In the genomic region with DNA sequence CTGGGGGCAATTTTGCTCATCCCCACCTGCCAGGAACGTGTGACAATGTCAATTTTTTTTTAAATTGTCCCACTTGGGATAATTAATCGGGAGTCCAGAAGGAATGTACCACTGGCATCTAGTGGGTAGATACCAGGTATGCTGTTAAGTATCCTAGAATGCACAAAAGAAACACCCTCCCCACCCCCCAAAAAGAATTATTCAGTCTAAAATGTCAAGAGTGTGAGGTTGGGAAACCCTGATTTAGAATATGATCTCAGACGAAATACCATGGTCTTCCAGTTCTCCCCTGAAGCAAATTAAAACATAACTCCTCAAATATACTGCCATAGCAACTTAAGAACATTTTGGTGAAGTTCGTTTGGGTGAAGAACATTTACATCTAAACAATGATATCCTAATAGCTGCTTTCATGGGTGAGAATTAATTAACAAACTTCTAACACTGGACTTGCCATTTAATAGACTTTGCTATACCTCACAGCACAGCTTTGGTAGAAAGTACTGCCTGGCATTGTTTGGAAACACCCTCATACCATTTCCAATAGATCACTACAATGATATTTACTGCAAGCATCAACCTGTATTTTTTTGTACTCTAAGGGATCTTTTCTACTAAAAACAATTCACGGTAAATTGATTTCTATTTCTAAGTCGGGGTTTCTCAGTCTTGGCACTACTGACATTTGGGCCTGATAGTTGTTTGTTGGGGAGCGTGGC, we compare ENCODE assay signal across 21 cellular contexts. TPM values are rescaled to one million over a fixed set of nuclear protein-coding genes. Genes with fewer than 3 reads are reported as not detected.
DNase-seq lines count a peak whose midpoint lies in the region; ATAC-seq and TF ChIP-seq lines count a peak whose summit lies in the region.
"Had no signal": no experiment of that assay in that cellular context is flagged by ENCODE, and none has a peak within 500 bp of the region (broad histone marks: within the 10 kb centered on the region; RNA-seq: fewer than 3 reads in every experiment).

No MANE protein-coding gene starts in this region.

- H3K14ac ChIP-seq in mesenchymal stem cell (ENCODE audit: low read length in 2 of 2) = no peak overlapping the region

- H3K18ac ChIP-seq in mesenchymal stem cell (ENCODE audit: low read depth in 1 of 2, low read length in 2 of 2) = peak overlapping the region in 1 of 2 experiments; percentile 55

- peak overlapping the region; percentile 76 for H3K4me2 ChIP-seq in mammary epithelial cell (ENCODE audit: insufficient read depth, low read depth, low read length)
- H3K4me2 ChIP-seq in mesenchymal stem cell (ENCODE audit: low read length, poor library complexity, severe bottlenecking) = no peak overlapping the region
- no peak overlapping the region for H3K4me2 ChIP-seq in GM23248 (ENCODE audit: unreplicated experiment)

- intact Hi-C loops in mammary epithelial cell (cut with micrococcal nuclease) (loop anchor here (1.0 kb wide), 2 partner anchors 118 to 164 kb away; no protein-coding TSS in a partner anchor), CD14-positive monocyte (cut with micrococcal nuclease) (no loop called here)

- H2AFZ ChIP-seq in mammary epithelial cell (ENCODE audit: low read depth, low read length) (peak overlapping the region; percentile 1), mesenchymal stem cell (ENCODE audit: low read depth, low read length) (no peak overlapping the region), GM23248 (no peak overlapping the region)

- H3K79me2 ChIP-seq in mammary epithelial cell (ENCODE audit: insufficient read depth, low read length) = peaks cover 86% of the 10 kb centered on the region
- H3K79me2 ChIP-seq in GM23248 (ENCODE audit: insufficient read depth) = peaks cover 96% of the 10 kb centered on the region

- H3K9me2 ChIP-seq in GM23248 (ENCODE audit: insufficient read depth) = no peaks in the 10 kb centered on the region

- in situ Hi-C loops in mammary epithelial cell (cut with MboI; ENCODE audit: low sequenced_read_pairs in 2 of 2) (no loop called here), GM23248 (cut with MboI) (no loop called here)

- DNase-seq in HPDE6-E6E7 (ENCODE audit: extremely low spot score) (peak; percentile 33), mammary epithelial cell (peak; percentile 72), mesenchymal stem cell (no peak), suprapubic skin (ENCODE audit: low spot score in 2 of 2) (no peak), CD14-positive monocyte (ENCODE audit: low spot score) (no peak), GM23248 (no peak)
- no peak for DNase-seq in activated T-cell treated with anti-CD3 and anti-CD28 coated beads, Interleukin-2, amount 50 U/mL, for 4 hours
- DNase-seq: activated CD4-positive, alpha-beta memory T cell treated with anti-CD3 and anti-CD28 coated beads, Interleukin-2, amount 10 ng/mL, durations not matched to agents 7 days and 5 days; activated CD4-positive, CD25-positive, alpha-beta regulatory T cell; activated naive CD4-positive, alpha-beta T cell; amniotic stem cell; CD8-positive, alpha-beta T cell; effector CD4-positive, alpha-beta T cell; left colon; NCI-H1105 treated with DMSO at 0.1 percent for 48 hours; NCI-H2081 treated with DMSO at 0.1 percent for 48 hours; NCI-H510A; Peyer's patch; retina had no signal

- H3K9me3 Mint-ChIP-seq in CD14-positive monocyte = no peaks in the 10 kb centered on the region
- H3K9me3 Mint-ChIP-seq in activated T-cell treated with anti-CD3 and anti-CD28 coated beads, Interleukin-2, amount 50 U/mL, for 4 hours = no peaks in the 10 kb centered on the region
- H3K9me3 Mint-ChIP-seq: activated CD4-positive, alpha-beta memory T cell treated with anti-CD3 and anti-CD28 coated beads, Interleukin-2, amount 10 ng/mL, durations not matched to agents 7 days and 5 days; CD8-positive, alpha-beta T cell; central memory CD8-positive, alpha-beta T cell had no signal

- dilution Hi-C loops in mammary epithelial cell (cut with HindIII; ENCODE audit: low sequenced_read_pairs) = no loop called here

- peak overlapping the region in 2 of 3 experiments; percentile 22 to 24 for H3K4me3 ChIP-seq in mammary epithelial cell (replicated peaks in 1 of 3; ENCODE audit: insufficient read depth in 1 of 3, low read depth in 2 of 3, low read length in 3 of 3)
- H3K4me3 ChIP-seq in mesenchymal stem cell (ENCODE audit: insufficient read depth in 1 of 2, low read depth in 1 of 2, low read length in 2 of 2) = no peak overlapping the region
- H3K4me3 ChIP-seq in suprapubic skin = no peak overlapping the region
- no peak overlapping the region for H3K4me3 ChIP-seq in GM23248
- H3K4me3 ChIP-seq: HAP-1, Peyer's patch had no signal

- no peak overlapping the region for H3K23ac ChIP-seq in mesenchymal stem cell (ENCODE audit: low read length in 2 of 2)

- H2BK5ac ChIP-seq in mesenchymal stem cell (ENCODE audit: low read depth, low read length, poor library complexity, severe bottlenecking) = no peak overlapping the region

- peak overlapping the region; percentile 90 for H3K27ac ChIP-seq in mammary epithelial cell (ENCODE audit: insufficient read depth, low read depth, low read length)
- H3K27ac ChIP-seq in mesenchymal stem cell (ENCODE audit: low read length, poor library complexity, severe bottlenecking) = no peak overlapping the region
- H3K27ac ChIP-seq in suprapubic skin = peak overlapping the region; percentile 57
- H3K27ac ChIP-seq in GM23248 = no peak overlapping the region
- H3K27ac ChIP-seq: Peyer's patch had no signal

- H4K20me1 ChIP-seq in mammary epithelial cell (ENCODE audit: insufficient read depth, low read length) = no peaks in the 10 kb centered on the region
- peaks cover 33% of the 10 kb centered on the region for H4K20me1 ChIP-seq in GM23248 (ENCODE audit: insufficient read depth)

- no peak overlapping the region for H2BK15ac ChIP-seq in mesenchymal stem cell (ENCODE audit: low read depth, poor library complexity, severe bottlenecking)

- no peak overlapping the region for H3K27ac Mint-ChIP-seq in CD14-positive monocyte
- H3K27ac Mint-ChIP-seq: activated CD4-positive, alpha-beta memory T cell treated with anti-CD3 and anti-CD28 coated beads, Interleukin-2, amount 10 ng/mL, durations not matched to agents 7 days and 5 days; CD8-positive, alpha-beta T cell had no signal

- no peak overlapping the region for H2BK12ac ChIP-seq in mesenchymal stem cell (ENCODE audit: low read length in 2 of 2)

- no peak overlapping the region for H3K4me3 Mint-ChIP-seq in CD14-positive monocyte
- no peak overlapping the region for H3K4me3 Mint-ChIP-seq in activated T-cell treated with anti-CD3 and anti-CD28 coated beads, Interleukin-2, amount 50 U/mL, for 4 hours
- H3K4me3 Mint-ChIP-seq: activated CD4-positive, alpha-beta memory T cell treated with anti-CD3 and anti-CD28 coated beads, Interleukin-2, amount 10 ng/mL, durations not matched to agents 7 days and 5 days; CD8-positive, alpha-beta T cell; central memory CD8-positive, alpha-beta T cell had no signal

- H3K27me3 Mint-ChIP-seq in CD14-positive monocyte (ENCODE audit: low read depth in 3 of 3) = peaks cover 0 to 2% (median 0%) of the 10 kb centered on the region in 3 donors
- peaks cover 3% of the 10 kb centered on the region for H3K27me3 Mint-ChIP-seq in activated T-cell treated with anti-CD3 and anti-CD28 coated beads, Interleukin-2, amount 50 U/mL, for 4 hours (ENCODE audit: low read depth)

- H3F3A ChIP-seq in GM23248 (ENCODE audit: insufficient read depth) = peaks cover 43% of the 10 kb centered on the region

- 6% methylated on average over 7 of the region's 7 CpGs for WGBS in mammary epithelial cell (ENCODE audit: low coverage, missing lambda C conversion rate)
- WGBS in mesenchymal stem cell = 100% methylated on average over 3 of the region's 7 CpGs
- WGBS in suprapubic skin = 53% methylated on average over 7 of the region's 7 CpGs
- WGBS in GM23248 (ENCODE audit: low coverage in 1 of 2, low lambda C conversion rate in 2 of 2, missing lambda C conversion rate in 2 of 2), 2 experiments = 88 to 91% methylated on average over 7 of the region's 7 CpGs

- H3K36me3 ChIP-seq in mammary epithelial cell (ENCODE audit: insufficient read depth, low read length) = no peaks in the 10 kb centered on the region
- peaks cover 0 to 13% of the 10 kb centered on the region in 2 experiments for H3K36me3 ChIP-seq in mesenchymal stem cell (ENCODE audit: control insufficient read depth in 1 of 2, insufficient read depth in 2 of 2, low read depth in 1 of 2, low read length in 2 of 2)
- H3K36me3 ChIP-seq in suprapubic skin = no peaks in the 10 kb centered on the region
- peaks cover 11% of the 10 kb centered on the region; the same call in 1 of the 2 replicates for H3K36me3 ChIP-seq in GM23248 (ENCODE audit: low read depth)
- H3K36me3 ChIP-seq: HAP-1, Peyer's patch had no signal

- peaks cover 1 to 3% of the 10 kb centered on the region in 2 donors for H3K36me3 Mint-ChIP-seq in CD14-positive monocyte
- H3K36me3 Mint-ChIP-seq in activated T-cell treated with anti-CD3 and anti-CD28 coated beads, Interleukin-2, amount 50 U/mL, for 4 hours (ENCODE audit: insufficient read depth) = no peaks in the 10 kb centered on the region
- H3K36me3 Mint-ChIP-seq: CD8-positive, alpha-beta T cell had no signal

- BruUV-seq in mammary epithelial cell (replicated peaks; lab: Mats Ljungman, UMichigan) = TSS peak; percentile 43

- peaks cover 8% of the 10 kb centered on the region for H3K79me1 ChIP-seq in mesenchymal stem cell (replicated peaks; ENCODE audit: low read length, poor library complexity, severe bottlenecking)

- no peak for ATAC-seq in activated T-cell treated with anti-CD3 and anti-CD28 coated beads, Interleukin-2, amount 50 U/mL, for 4 hours
- ATAC-seq: CD8-positive, alpha-beta T cell; left colon had no signal

- H3K9me3 ChIP-seq in mammary epithelial cell (replicated peaks; ENCODE audit: insufficient read depth, low read length) (no peaks in the 10 kb centered on the region), mesenchymal stem cell (ENCODE audit: control insufficient read depth, low read length) (no peaks in the 10 kb centered on the region), suprapubic skin (no peaks in the 10 kb centered on the region), GM23248 (ENCODE audit: low read depth) (no peaks in the 10 kb centered on the region)
- H3K9me3 ChIP-seq: HAP-1, Peyer's patch had no signal

- H3K27me3 ChIP-seq in mammary epithelial cell (ENCODE audit: insufficient read depth, low read length) (no peaks in the 10 kb centered on the region), mesenchymal stem cell (ENCODE audit: control insufficient read depth in 1 of 2, insufficient read depth in 1 of 2, low read length in 2 of 2) (no peaks in the 10 kb centered on the region), suprapubic skin (no peaks in the 10 kb centered on the region), GM23248 (replicated peaks; ENCODE audit: insufficient read depth) (no peaks in the 10 kb centered on the region)
- H3K27me3 ChIP-seq: Peyer's patch had no signal

- H3K4me1 ChIP-seq in mammary epithelial cell (ENCODE audit: insufficient read depth, low read length) = peaks cover 74% of the 10 kb centered on the region
- H3K4me1 ChIP-seq in mesenchymal stem cell (ENCODE audit: control insufficient read depth, insufficient read depth, low read depth, low read length) = peaks cover 4% of the 10 kb centered on the region
- H3K4me1 ChIP-seq in suprapubic skin = peaks cover 45% of the 10 kb centered on the region
- peaks cover 59% of the 10 kb centered on the region for H3K4me1 ChIP-seq in GM23248 (ENCODE audit: insufficient read depth)
- H3K4me1 ChIP-seq: HAP-1 had no signal

- H3K4ac ChIP-seq in mesenchymal stem cell (ENCODE audit: low read depth in 1 of 2, low read length in 2 of 2) = no peak overlapping the region

- TF ChIP-seq EP300 in suprapubic skin (IDR thresholded peaks at IDR 0.05) = no peak

- peaks cover 12% of the 10 kb centered on the region for H3K4me1 Mint-ChIP-seq in CD14-positive monocyte
- H3K4me1 Mint-ChIP-seq in activated T-cell treated with anti-CD3 and anti-CD28 coated beads, Interleukin-2, amount 50 U/mL, for 4 hours (ENCODE audit: low read depth) = no peaks in the 10 kb centered on the region
- H3K4me1 Mint-ChIP-seq: activated CD4-positive, alpha-beta memory T cell treated with anti-CD3 and anti-CD28 coated beads, Interleukin-2, amount 10 ng/mL, durations not matched to agents 7 days and 5 days; central memory CD8-positive, alpha-beta T cell had no signal

- TF ChIP-seq POLR2A in suprapubic skin (IDR thresholded peaks at IDR 0.05) = no peak

- H4K91ac ChIP-seq in mesenchymal stem cell (ENCODE audit: low read length) = no peak overlapping the region

- no peak overlapping the region for H4K8ac ChIP-seq in mesenchymal stem cell (ENCODE audit: low read length)

- TF ChIP-seq CTCF in mammary epithelial cell (conservative IDR thresholded peaks at IDR 0.05 in 1 of 2, IDR thresholded peaks at IDR 0.05 in 1 of 2; ENCODE audit: extremely low read depth in 1 of 2, insufficient read depth in 1 of 2, low read depth in 1 of 2, low read length in 2 of 2) (no peak), suprapubic skin (IDR thresholded peaks at IDR 0.05) (no peak), CD14-positive monocyte (IDR thresholded peaks at IDR 0.05) (no peak)

- H2BK120ac ChIP-seq in mesenchymal stem cell (ENCODE audit: low read depth, low read length) = no peak overlapping the region

- CTCF ChIA-PET in mammary epithelial cell (lab: Charles Lee; ENCODE audit: low non-redundant PET) = interaction anchor here (1.0 kb wide), 1 partner anchor 10 kb away, joined by 3 read pairs; no protein-coding TSS in a partner anchor

- H3K9ac ChIP-seq in mammary epithelial cell (ENCODE audit: insufficient read depth, low read length) = peak overlapping the region; percentile 58
- no peak overlapping the region for H3K9ac ChIP-seq in mesenchymal stem cell (ENCODE audit: low read length)
- no peak overlapping the region for H3K9ac ChIP-seq in GM23248

- H2AK5ac ChIP-seq in mesenchymal stem cell (ENCODE audit: low read length, severe bottlenecking) = peak overlapping the region; percentile 66

RNA-seq across cellular contexts. Expression of gene SH3RF1, which starts 36.5 kb away (rescaled TPM):
- 10 to 100 TPM; 30.8 to 38.2 TPM for total RNA-seq in mammary epithelial cell
- polyA plus RNA-seq in mammary epithelial cell = 16.6 TPM
- polyA minus RNA-seq in mammary epithelial cell = 79.5 TPM
- 8.0 TPM for polyA plus RNA-seq in mesenchymal stem cell (2013, experiment 1 of 2)
- polyA plus RNA-seq in mesenchymal stem cell (2013, experiment 2 of 2) = 8.1 TPM
- 10 to 100 TPM; 10.8 to 18.1 (median 15.0) TPM for total RNA-seq in suprapubic skin
- 1 to 10 TPM; 3.1 to 4.7 TPM for polyA plus RNA-seq in CD14-positive monocyte
- 24.9 and 28.3 TPM in 2 replicates for total RNA-seq in GM23248 (2014; rRNA removed; shearing (Covaris generic))
- polyA plus RNA-seq in GM23248 (2016; fragmentation: Nextera tagmentation; extraction: Ambion mirVana) = 53.8 and 55.5 TPM in 2 replicates
- 1 to 10 TPM in 1 of 3 donors, under 1 TPM in 2; 0.43 to 1.2 (median 0.56) TPM for total RNA-seq in activated T-cell treated with anti-CD3 and anti-CD28 coated beads, Interleukin-2, amount 50 U/mL, for 4 hours
- total RNA-seq: CD8-positive, alpha-beta T cell had no signal

Comparison
In these comparisons a context has a peak if more than half of its experiments do, and no peak if none do; other contexts are left out.
1. DNase-seq: peak in HPDE6-E6E7 (single experiment) and mammary epithelial cell (single experiment); none in mesenchymal stem cell (single experiment), suprapubic skin (0 of 2), CD14-positive monocyte (single experiment), GM23248 (single experiment) and activated T-cell treated with anti-CD3 and anti-CD28 coated beads, Interleukin-2, amount 50 U/mL, for 4 hours (single experiment).
2. H3K27ac ChIP-seq: peak in mammary epithelial cell (single experiment) and suprapubic skin (single experiment); none in mesenchymal stem cell (single experiment) and GM23248 (single experiment).
3. H3K4me3 ChIP-seq: peak in mammary epithelial cell (2 of 3); none in mesenchymal stem cell (0 of 2), suprapubic skin (single experiment) and GM23248 (single experiment).
4. RNA of gene SH3RF1, which starts 36.5 kb away (total RNA-seq): 30.8 to 38.2 TPM in mammary epithelial cell, 24.9 to 28.3 TPM in GM23248 and 10.8 to 18.1 TPM in suprapubic skin; 0.43 to 1.2 TPM in activated T-cell treated with anti-CD3 and anti-CD28 coated beads, Interleukin-2, amount 50 U/mL, for 4 hours; every median in the first group is over 4 times any median in the second.